In genomic region chr14:101363261-101363555, GRCh38 we compare ENCODE assay signal across 16 cellular contexts.
A peak's percentile ranks its signal among the peaks of the same experiment; 100 is the strongest.
DNase-seq lines count a peak whose midpoint lies in the region; ATAC-seq and TF ChIP-seq lines count a peak whose summit lies in the region.
"Had no signal": no experiment of that assay in that cellular context is flagged by ENCODE, and none has a peak within 500 bp of the region (broad histone marks: within the 10 kb centered on the region; RNA-seq: fewer than 3 reads in every experiment).

No MANE protein-coding gene starts in this region.

- H3K9me3 ChIP-seq in neural cell (ENCODE audit: low read length) (no peaks in the 10 kb centered on the region), tibial artery (no peaks in the 10 kb centered on the region), heart right ventricle (peaks cover 0 to 3% (median 0%) of the 10 kb centered on the region in 11 donors)

- TF ChIP-seq EP300 in neural cell (conservative IDR thresholded peaks at IDR 0.05; ENCODE audit: poor library complexity, severe bottlenecking): peak; percentile 25

- H2AFZ ChIP-seq in neural cell (ENCODE audit: low read depth, low read length): no peak overlapping the region
- H2AFZ ChIP-seq: PC-9 had no signal

- H3K9me2 ChIP-seq in neural cell (ENCODE audit: insufficient read depth, low read length): no peaks in the 10 kb centered on the region

- TF ChIP-seq RAD21 in neural cell (conservative IDR thresholded peaks at IDR 0.05): no peak

- no peaks in the 10 kb centered on the region for H3F3A ChIP-seq in neural cell (ENCODE audit: insufficient read depth, low read length, poor library complexity, severe bottlenecking)

- H3K36me3 ChIP-seq in neural cell (ENCODE audit: insufficient read depth, low read length): no peaks in the 10 kb centered on the region
- H3K36me3 ChIP-seq in tibial artery: no peaks in the 10 kb centered on the region
- no peaks in the 10 kb centered on the region for H3K36me3 ChIP-seq in heart right ventricle

- H3K9ac ChIP-seq in neural cell (ENCODE audit: low read length): no peak overlapping the region

- ATAC-seq in heart right ventricle (no peak), Right ventricle myocardium superior (ENCODE audit: poor library complexity) (no peak)

- H3K79me2 ChIP-seq in neural cell (replicated peaks; ENCODE audit: insufficient read depth, low read length): no peaks in the 10 kb centered on the region

- no peak overlapping the region for H3K4me2 ChIP-seq in neural cell (ENCODE audit: low read length)
- H3K4me2 ChIP-seq: PC-9 had no signal

- TF ChIP-seq CTCF in neural cell (IDR thresholded peaks at IDR 0.05; ENCODE audit: poor library complexity, severe bottlenecking) (no peak), tibial artery (IDR thresholded peaks at IDR 0.05) (no peak), heart right ventricle (IDR thresholded peaks at IDR 0.05) (no peak)

- intact Hi-C loops in tibial artery (cut with DNase I; ENCODE audit: low total_unique reads) (no loop called here), heart right ventricle (cut with DNase I) (no loop called here), Right ventricle myocardium superior (cut with DNase I) (no loop called here)

- H3K4me3 ChIP-seq in Jurkat, Clone E6-1 (ENCODE audit: low read length): no peak overlapping the region
- no peak overlapping the region for H3K4me3 ChIP-seq in neural cell (ENCODE audit: low read length)
- no peak overlapping the region for H3K4me3 ChIP-seq in tibial artery
- no peak overlapping the region for H3K4me3 ChIP-seq in heart right ventricle
- H3K4me3 ChIP-seq: PC-9 had no signal

- DNase-seq in Jurkat, Clone E6-1 (ENCODE audit: low read depth, low spot score): peak; percentile 91
- peak; percentile 47 for DNase-seq in amniotic epithelial cell (ENCODE audit: low read depth)
- no peak for DNase-seq in tibial artery
- no peak for DNase-seq in heart right ventricle
- DNase-seq in mesenteric fat pad (ENCODE audit: low spot score): no peak
- DNase-seq in Right ventricle myocardium superior: no peak
- DNase-seq: Calu3; CD4-positive, alpha-beta memory T cell; DMS79; IMR-90; NCI-H1436 treated with DMSO at 0.1 percent for 48 hours; NCI-H2081; NCI-H510A; NCI-H82; PC-9 had no signal

- H4K20me1 ChIP-seq in neural cell (ENCODE audit: insufficient read depth): no peaks in the 10 kb centered on the region

- H3K27me3 ChIP-seq in neural cell (ENCODE audit: insufficient read depth, low read depth, low read length) (no peaks in the 10 kb centered on the region), tibial artery (no peaks in the 10 kb centered on the region), heart right ventricle (peaks cover 0 to 25% (median 14%) of the 10 kb centered on the region in 7 donors)

- H3K4me1 ChIP-seq in tibial artery (peaks cover 0 to 26% (median 20%) of the 10 kb centered on the region in 4 donors), heart right ventricle (peaks cover 0 to 14% (median 0%) of the 10 kb centered on the region in 9 donors)

- 73 to 81% methylated on average over 2 of the region's 2 CpGs for WGBS in heart right ventricle, 2 donors

- H3K27ac ChIP-seq in neural cell (ENCODE audit: low read length) (peak overlapping the region; percentile 24), tibial artery (peak overlapping the region; percentile 71 to 87), heart right ventricle (no peak overlapping the region)
- H3K27ac ChIP-seq: PC-9 had no signal

TF ChIP-seq in neural cell, 6 proteins besides CTCF, POLR2A, EP300 and RAD21:
- TF ChIP-seq TAF1 (IDR thresholded peaks at IDR 0.05; ENCODE audit: low read depth) (no peak), MXI1 (conservative IDR thresholded peaks at IDR 0.05; ENCODE audit: poor library complexity, severe bottlenecking) (no peak), SMC3 (conservative IDR thresholded peaks at IDR 0.05; ENCODE audit: poor library complexity) (no peak), POLR2AphosphoS5 (IDR thresholded peaks at IDR 0.05) (no peak), EZH2 (IDR thresholded peaks at IDR 0.05; ENCODE audit: borderline replicate concordance, insufficient read depth, low read length, poor library complexity, severe bottlenecking) (no peak)

Comparison
In these comparisons a context has a peak if more than half of its experiments do, and no peak if none do; other contexts are left out.
1. DNase-seq: peak in Jurkat, Clone E6-1 (single experiment) and amniotic epithelial cell (single experiment); none in tibial artery (0 of 2), heart right ventricle (0 of 2), mesenteric fat pad (single experiment) and Right ventricle myocardium superior (single experiment).
2. H3K27ac ChIP-seq: peak in neural cell (single experiment) and tibial artery (2 of 2); none in heart right ventricle (0 of 10).